In genomic region chr22:20084547-20085413, GRCh38 we compare ENCODE assay signal across 1 cellular context.
TF ChIP-seq lines count a peak whose summit lies in the region.

No MANE protein-coding gene starts in this region.

TF ChIP-seq in K562, 482 proteins besides CTCF, POLR2A, EP300 and RAD21 (continued from another document and continues in another):
- TF ChIP-seq POLR2G (IDR thresholded peaks at IDR 0.05; ENCODE audit: low read depth, low read length) (no peak), FOXM1 (IDR thresholded peaks at IDR 0.05; ENCODE audit: low read depth) (no peak), FOXM1 (CRISPR knock-in tag; IDR thresholded peaks at IDR 0.05; ENCODE audit: low read depth) (no peak), ZNF253 (CRISPR knock-in tag; conservative IDR thresholded peaks at IDR 0.05) (no peak), NR2C1 (IDR thresholded peaks at IDR 0.05) (no peak), NR2C1 (tag; IDR thresholded peaks at IDR 0.05) (no peak), SRSF1 (IDR thresholded peaks at IDR 0.05; ENCODE audit: low read depth, low read length) (no peak), ZNF764 (CRISPR knock-in tag; IDR thresholded peaks at IDR 0.05; ENCODE audit: low read depth) (peak; percentile 9; the same call in 1 of the 2 replicates), DEAF1 (CRISPR knock-in tag; IDR thresholded peaks at IDR 0.05) (peak; percentile 52), COPS2 (conservative IDR thresholded peaks at IDR 0.05) (no peak), ETV6 (IDR thresholded peaks at IDR 0.05; ENCODE audit: borderline replicate concordance in 1 of 2, low read depth in 2 of 2, low read length in 1 of 2) (peak in 1 of 2 experiments; percentile 37; a peak in 1 of 4 replicates), ETV6 (CRISPR knock-in tag; IDR thresholded peaks at IDR 0.05; ENCODE audit: borderline replicate concordance) (no peak), POLR3A (IDR thresholded peaks at IDR 0.05; ENCODE audit: borderline replicate concordance, extremely low read depth, insufficient read depth, insufficient read length) (no peak), CBX5 (IDR thresholded peaks at IDR 0.05; ENCODE audit: borderline replicate concordance, low read depth) (no peak), SNRNP70 (optimal IDR thresholded peaks at IDR 0.05; ENCODE audit: low read depth, low read length) (peak; percentile 70), TEAD4 (IDR thresholded peaks at IDR 0.05; ENCODE audit: low read length) (no peak), TEAD4 (CRISPR knock-in tag; IDR thresholded peaks at IDR 0.05; ENCODE audit: borderline replicate concordance) (no peak), SIN3B (IDR thresholded peaks at IDR 0.05; ENCODE audit: low read depth) (no peak), SOX6 (IDR thresholded peaks at IDR 0.05) (no peak), RERE (CRISPR knock-in tag; IDR thresholded peaks at IDR 0.05; ENCODE audit: borderline replicate concordance) (no peak), ZNF324 (CRISPR knock-in tag; IDR thresholded peaks at IDR 0.05) (no peak), IFI16 (CRISPR knock-in tag; IDR thresholded peaks at IDR 0.05) (peak; percentile 25; the same call in 1 of the 2 replicates), ZNF239 (CRISPR knock-in tag; IDR thresholded peaks at IDR 0.05) (no peak), GABPA (tag; conservative IDR thresholded peaks at IDR 0.05; ENCODE audit: low read depth) (no peak), FIP1L1 (IDR thresholded peaks at IDR 0.05; ENCODE audit: low read depth, low read length, poor library complexity, severe bottlenecking) (peak; percentile 83), ZC3H8 (IDR thresholded peaks at IDR 0.05) (no peak), ZNF224 (CRISPR knock-in tag; IDR thresholded peaks at IDR 0.05) (no peak), KAT2B (IDR thresholded peaks at IDR 0.05; ENCODE audit: low read depth, low read length) (peak; percentile 17), ZNF76 (CRISPR knock-in tag; IDR thresholded peaks at IDR 0.05; ENCODE audit: borderline replicate concordance) (0 out of 2 replicates have a peak, but pooled peaks have one; percentile 54), OTX1 (CRISPR knock-in tag; IDR thresholded peaks at IDR 0.05) (peak; percentile 37; the same call in 1 of the 2 replicates), ZNF124 (CRISPR knock-in tag; IDR thresholded peaks at IDR 0.05) (no peak), FOS (IDR thresholded peaks at IDR 0.05; ENCODE audit: extremely low read depth, insufficient read length) (no peak), SRSF3 (IDR thresholded peaks at IDR 0.05; ENCODE audit: insufficient read depth, low read length) (peak; percentile 90; the same call in 1 of the 2 replicates), ZNF197 (CRISPR knock-in tag; IDR thresholded peaks at IDR 0.05; ENCODE audit: low read depth) (no peak), SIN3A (IDR thresholded peaks at IDR 0.05; ENCODE audit: borderline replicate concordance in 2 of 2, control insufficient read depth in 1 of 2, low read depth in 2 of 2, low read length in 2 of 2) (peak in 1 of 2 experiments; percentile 71; a peak in 1 of 4 replicates), SREBF2 (CRISPR knock-in tag; IDR thresholded peaks at IDR 0.05) (no peak), ETV1 (tag; conservative IDR thresholded peaks at IDR 0.05; ENCODE audit: low read depth) (peak; percentile 26; the same call in 1 of the 2 replicates), BCL6 (CRISPR knock-in tag; IDR thresholded peaks at IDR 0.05) (no peak), ZNF57 (CRISPR knock-in tag; IDR thresholded peaks at IDR 0.05) (no peak), HLTF (IDR thresholded peaks at IDR 0.05) (no peak), PPARD (CRISPR knock-in tag; IDR thresholded peaks at IDR 0.05) (no peak), RAD51 (IDR thresholded peaks at IDR 0.05; ENCODE audit: borderline replicate concordance, low read depth) (no peak), ZNF586 (CRISPR knock-in tag; conservative IDR thresholded peaks at IDR 0.05) (no peak), SIX5 (IDR thresholded peaks at IDR 0.05; ENCODE audit: borderline replicate concordance in 1 of 2, insufficient read depth in 1 of 2, low read depth in 1 of 2, low read length in 2 of 2) (no peak; a peak in 1 of 4 replicates), SREBF1 (IDR thresholded peaks at IDR 0.05; ENCODE audit: borderline replicate concordance, low read depth, low read length) (0 out of 2 replicates have a peak, but pooled peaks have one; percentile 53), ZKSCAN8 (CRISPR knock-in tag; IDR thresholded peaks at IDR 0.05) (no peak)
- TF ChIP-seq, protein P1, sequence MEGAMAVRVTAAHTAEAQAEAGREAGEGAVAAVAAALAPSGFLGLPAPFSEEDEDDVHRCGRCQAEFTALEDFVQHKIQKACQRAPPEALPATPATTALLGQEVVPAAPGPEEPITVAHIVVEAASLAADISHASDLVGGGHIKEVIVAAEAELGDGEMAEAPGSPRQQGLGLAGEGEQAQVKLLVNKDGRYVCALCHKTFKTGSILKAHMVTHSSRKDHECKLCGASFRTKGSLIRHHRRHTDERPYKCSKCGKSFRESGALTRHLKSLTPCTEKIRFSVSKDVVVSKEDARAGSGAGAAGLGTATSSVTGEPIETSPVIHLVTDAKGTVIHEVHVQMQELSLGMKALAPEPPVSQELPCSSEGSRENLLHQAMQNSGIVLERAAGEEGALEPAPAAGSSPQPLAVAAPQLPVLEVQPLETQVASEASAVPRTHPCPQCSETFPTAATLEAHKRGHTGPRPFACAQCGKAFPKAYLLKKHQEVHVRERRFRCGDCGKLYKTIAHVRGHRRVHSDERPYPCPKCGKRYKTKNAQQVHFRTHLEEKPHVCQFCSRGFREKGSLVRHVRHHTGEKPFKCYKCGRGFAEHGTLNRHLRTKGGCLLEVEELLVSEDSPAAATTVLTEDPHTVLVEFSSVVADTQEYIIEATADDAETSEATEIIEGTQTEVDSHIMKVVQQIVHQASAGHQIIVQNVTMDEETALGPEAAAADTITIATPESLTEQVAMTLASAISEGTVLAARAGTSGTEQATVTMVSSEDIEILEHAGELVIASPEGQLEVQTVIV (CRISPR knock-in tag; IDR thresholded peaks at IDR 0.05; ENCODE audit: borderline replicate concordance) = no peak
- TF ChIP-seq, protein P2, sequence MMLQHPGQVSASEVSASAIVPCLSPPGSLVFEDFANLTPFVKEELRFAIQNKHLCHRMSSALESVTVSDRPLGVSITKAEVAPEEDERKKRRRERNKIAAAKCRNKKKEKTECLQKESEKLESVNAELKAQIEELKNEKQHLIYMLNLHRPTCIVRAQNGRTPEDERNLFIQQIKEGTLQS (IDR thresholded peaks at IDR 0.05) = no peak
- TF ChIP-seq, protein P2 (CRISPR knock-in tag; conservative IDR thresholded peaks at IDR 0.05) = peak; percentile 90
- TF ChIP-seq, protein P3, sequence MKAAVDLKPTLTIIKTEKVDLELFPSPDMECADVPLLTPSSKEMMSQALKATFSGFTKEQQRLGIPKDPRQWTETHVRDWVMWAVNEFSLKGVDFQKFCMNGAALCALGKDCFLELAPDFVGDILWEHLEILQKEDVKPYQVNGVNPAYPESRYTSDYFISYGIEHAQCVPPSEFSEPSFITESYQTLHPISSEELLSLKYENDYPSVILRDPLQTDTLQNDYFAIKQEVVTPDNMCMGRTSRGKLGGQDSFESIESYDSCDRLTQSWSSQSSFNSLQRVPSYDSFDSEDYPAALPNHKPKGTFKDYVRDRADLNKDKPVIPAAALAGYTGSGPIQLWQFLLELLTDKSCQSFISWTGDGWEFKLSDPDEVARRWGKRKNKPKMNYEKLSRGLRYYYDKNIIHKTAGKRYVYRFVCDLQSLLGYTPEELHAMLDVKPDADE (conservative IDR thresholded peaks at IDR 0.05; ENCODE audit: control insufficient read depth, low read depth, low read length) = no peak
- TF ChIP-seq, protein P4, sequence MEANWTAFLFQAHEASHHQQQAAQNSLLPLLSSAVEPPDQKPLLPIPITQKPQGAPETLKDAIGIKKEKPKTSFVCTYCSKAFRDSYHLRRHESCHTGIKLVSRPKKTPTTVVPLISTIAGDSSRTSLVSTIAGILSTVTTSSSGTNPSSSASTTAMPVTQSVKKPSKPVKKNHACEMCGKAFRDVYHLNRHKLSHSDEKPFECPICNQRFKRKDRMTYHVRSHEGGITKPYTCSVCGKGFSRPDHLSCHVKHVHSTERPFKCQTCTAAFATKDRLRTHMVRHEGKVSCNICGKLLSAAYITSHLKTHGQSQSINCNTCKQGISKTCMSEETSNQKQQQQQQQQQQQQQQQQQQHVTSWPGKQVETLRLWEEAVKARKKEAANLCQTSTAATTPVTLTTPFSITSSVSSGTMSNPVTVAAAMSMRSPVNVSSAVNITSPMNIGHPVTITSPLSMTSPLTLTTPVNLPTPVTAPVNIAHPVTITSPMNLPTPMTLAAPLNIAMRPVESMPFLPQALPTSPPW (CRISPR knock-in tag; IDR thresholded peaks at IDR 0.05) = no peak
- TF ChIP-seq, protein P5, sequence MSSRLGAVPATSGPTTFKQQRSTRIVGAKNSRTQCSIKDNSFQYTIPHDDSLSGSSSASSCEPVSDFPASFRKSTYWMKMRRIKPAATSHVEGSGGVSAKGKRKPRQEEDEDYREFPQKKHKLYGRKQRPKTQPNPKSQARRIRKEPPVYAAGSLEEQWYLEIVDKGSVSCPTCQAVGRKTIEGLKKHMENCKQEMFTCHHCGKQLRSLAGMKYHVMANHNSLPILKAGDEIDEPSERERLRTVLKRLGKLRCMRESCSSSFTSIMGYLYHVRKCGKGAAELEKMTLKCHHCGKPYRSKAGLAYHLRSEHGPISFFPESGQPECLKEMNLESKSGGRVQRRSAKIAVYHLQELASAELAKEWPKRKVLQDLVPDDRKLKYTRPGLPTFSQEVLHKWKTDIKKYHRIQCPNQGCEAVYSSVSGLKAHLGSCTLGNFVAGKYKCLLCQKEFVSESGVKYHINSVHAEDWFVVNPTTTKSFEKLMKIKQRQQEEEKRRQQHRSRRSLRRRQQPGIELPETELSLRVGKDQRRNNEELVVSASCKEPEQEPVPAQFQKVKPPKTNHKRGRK (tag; IDR thresholded peaks at IDR 0.05) = no peak
- TF ChIP-seq, protein P6, sequence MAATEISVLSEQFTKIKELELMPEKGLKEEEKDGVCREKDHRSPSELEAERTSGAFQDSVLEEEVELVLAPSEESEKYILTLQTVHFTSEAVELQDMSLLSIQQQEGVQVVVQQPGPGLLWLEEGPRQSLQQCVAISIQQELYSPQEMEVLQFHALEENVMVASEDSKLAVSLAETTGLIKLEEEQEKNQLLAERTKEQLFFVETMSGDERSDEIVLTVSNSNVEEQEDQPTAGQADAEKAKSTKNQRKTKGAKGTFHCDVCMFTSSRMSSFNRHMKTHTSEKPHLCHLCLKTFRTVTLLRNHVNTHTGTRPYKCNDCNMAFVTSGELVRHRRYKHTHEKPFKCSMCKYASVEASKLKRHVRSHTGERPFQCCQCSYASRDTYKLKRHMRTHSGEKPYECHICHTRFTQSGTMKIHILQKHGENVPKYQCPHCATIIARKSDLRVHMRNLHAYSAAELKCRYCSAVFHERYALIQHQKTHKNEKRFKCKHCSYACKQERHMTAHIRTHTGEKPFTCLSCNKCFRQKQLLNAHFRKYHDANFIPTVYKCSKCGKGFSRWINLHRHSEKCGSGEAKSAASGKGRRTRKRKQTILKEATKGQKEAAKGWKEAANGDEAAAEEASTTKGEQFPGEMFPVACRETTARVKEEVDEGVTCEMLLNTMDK (IDR thresholded peaks at IDR 0.05; ENCODE audit: borderline replicate concordance, insufficient read depth, low read depth, low read length, poor library complexity, severe bottlenecking) = no peak
- TF ChIP-seq, protein P7, sequence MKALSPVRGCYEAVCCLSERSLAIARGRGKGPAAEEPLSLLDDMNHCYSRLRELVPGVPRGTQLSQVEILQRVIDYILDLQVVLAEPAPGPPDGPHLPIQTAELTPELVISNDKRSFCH (CRISPR knock-in tag; IDR thresholded peaks at IDR 0.05) = no peak
- TF ChIP-seq, protein P7 (tag; IDR thresholded peaks at IDR 0.05) = no peak
